9 cellular contexts compared by ENCODE assay signal in genomic region chr10:68082815-68083395, GRCh38. TPM values are rescaled to one million over a fixed set of nuclear protein-coding genes. Genes with fewer than 3 reads are reported as not detected.
DNase-seq lines count a peak whose midpoint lies in the region; ATAC-seq and TF ChIP-seq lines count a peak whose summit lies in the region.
"Had no signal": no experiment of that assay in that cellular context is flagged by ENCODE, and none has a peak within 500 bp of the region (broad histone marks: within the 10 kb centered on the region; RNA-seq: fewer than 3 reads in every experiment).

No MANE protein-coding gene starts in this region.

- DNase-seq in AG04450 (ENCODE audit: low read depth, low spot score) (no peak), ascending aorta (ENCODE audit: low spot score in 2 of 2) (no peak), kidney epithelial cell (ENCODE audit: low read depth) (no peak), NCI-H1436 treated with DMSO at 0.1 percent for 48 hours (lab: John Stamatoyannopoulos, UW) (no peak)
- DNase-seq in effector memory CD8-positive, alpha-beta T cell, result no peak
- DNase-seq: stimulated activated CD4-positive, alpha-beta T cell treated with anti-CD3 and anti-CD28 coated beads, Interleukin-2, amount 100 ng/mL, for 48 hours had no signal

- H3K27me3 Mint-ChIP-seq in effector memory CD8-positive, alpha-beta T cell, result no peaks in the 10 kb centered on the region

- peaks cover under 1 to 2% of the 10 kb centered on the region in 2 donors for H3K4me1 Mint-ChIP-seq in effector memory CD8-positive, alpha-beta T cell (ENCODE audit: low read depth in 2 of 2)

- no peak overlapping the region for H3K4me3 Mint-ChIP-seq in effector memory CD8-positive, alpha-beta T cell

- ATAC-seq in effector memory CD8-positive, alpha-beta T cell (replicated peaks), result no peak
- ATAC-seq in GM19328 (IDR thresholded peaks at IDR 0.05; ENCODE audit: unreplicated experiment), result no peak
- no peak for ATAC-seq in HG03571 (IDR thresholded peaks at IDR 0.05; ENCODE audit: unreplicated experiment)

- H3K36me3 Mint-ChIP-seq in effector memory CD8-positive, alpha-beta T cell (ENCODE audit: insufficient read depth), result no peaks in the 10 kb centered on the region

- POLR2A ChIA-PET in AG04450 (lab: Yijun Ruan, JAX) (interaction anchor here (0.5 kb wide), 1 partner anchor 111 kb away, joined by 3 read pairs; no protein-coding TSS in a partner anchor), HEK293 (lab: Yijun Ruan, JAX) (interaction anchor here (0.5 kb wide), 1 partner anchor 11 kb away, joined by 5 read pairs; no protein-coding TSS in a partner anchor)

- H3K27me3 ChIP-seq in AG04450 (ENCODE audit: control insufficient read depth, insufficient read depth, low read length) (no peaks in the 10 kb centered on the region), ascending aorta (no peaks in the 10 kb centered on the region), kidney epithelial cell (ENCODE audit: control insufficient read depth, insufficient read depth, low read length) (no peaks in the 10 kb centered on the region)

- H3K9me3 ChIP-seq in AG04450 (ENCODE audit: control insufficient read depth, insufficient read depth, low read length) (no peaks in the 10 kb centered on the region), HEK293 (ENCODE audit: control insufficient read depth, insufficient read depth, low read depth, low read length) (no peaks in the 10 kb centered on the region), ascending aorta (no peaks in the 10 kb centered on the region)

- intact Hi-C loops in ascending aorta (cut with DNase I), result loop anchor here (1.0 kb wide), 1 partner anchor 72 kb away; no protein-coding TSS in a partner anchor

- no peak overlapping the region for H3K4me3 ChIP-seq in AG04450 (ENCODE audit: low read depth, low read length)
- H3K4me3 ChIP-seq in HEK293 (ENCODE audit: low read depth, low read length), result no peak overlapping the region
- no peak overlapping the region for H3K4me3 ChIP-seq in ascending aorta
- H3K4me3 ChIP-seq in kidney epithelial cell (ENCODE audit: low read depth, low read length), result no peak overlapping the region

- H3K4me1 ChIP-seq in HEK293 (ENCODE audit: control insufficient read depth, insufficient read depth, low read length) (no peaks in the 10 kb centered on the region), ascending aorta (no peaks in the 10 kb centered on the region)

- TF ChIP-seq CTCF in AG04450 (IDR thresholded peaks at IDR 0.05; ENCODE audit: low read depth, low read length) (peak; percentile 62), HEK293 (tag by site-specific recombination; IDR thresholded peaks at IDR 0.05) (no peak), ascending aorta (IDR thresholded peaks at IDR 0.05) (peak; percentile 34 to 42 (median 40)), kidney epithelial cell (IDR thresholded peaks at IDR 0.05; ENCODE audit: insufficient read depth, low read length, poor library complexity, severe bottlenecking) (peak; percentile 30)

- H3K9me3 Mint-ChIP-seq in effector memory CD8-positive, alpha-beta T cell, result no peaks in the 10 kb centered on the region

- no peak overlapping the region for H3K27ac Mint-ChIP-seq in effector memory CD8-positive, alpha-beta T cell

- H3K36me3 ChIP-seq in HEK293 (ENCODE audit: control insufficient read depth in 2 of 2, insufficient read depth in 1 of 2, low read length in 2 of 2), result no peaks in the 10 kb centered on the region
- H3K36me3 ChIP-seq in ascending aorta, result no peaks in the 10 kb centered on the region
- no peaks in the 10 kb centered on the region for H3K36me3 ChIP-seq in kidney epithelial cell (ENCODE audit: control insufficient read depth, insufficient read depth, low read length)

- H3K27ac ChIP-seq in AG04450 (ENCODE audit: low read depth, low read length) (no peak overlapping the region), HEK293 (ENCODE audit: extremely low read depth, low read depth, low read length) (no peak overlapping the region), ascending aorta (no peak overlapping the region)

- CTCF ChIA-PET in AG04450 (lab: Charles Lee) (interaction anchor here (0.6 to 8.5 kb wide), 34 partner anchors 8 to 266 kb away, joined by 3 to 197 read pairs (median 4); partner anchors contain the start of genes MYPN and PBLD), HEK293 (lab: Yijun Ruan, JAX) (interaction anchor here (0.6 to 5.7 kb wide), 18 partner anchors 11 to 249 kb away, joined by 3 to 78 read pairs (median 3); no protein-coding TSS in a partner anchor)

TF ChIP-seq in HEK293, 187 proteins besides CTCF, POLR2A, EP300 and RAD21:
- TF ChIP-seq ZNF335 (tag by site-specific recombination; conservative IDR thresholded peaks at IDR 0.05), result peak; percentile 35; the same call in 1 of the 2 replicates
- no peak for TF ChIP-seq ZNF350 (tag by site-specific recombination; IDR thresholded peaks at IDR 0.05)
- TF ChIP-seq ZNF660 (tag by site-specific recombination; IDR thresholded peaks at IDR 0.05), result 0 out of 2 replicates have a peak, but pooled peaks have one; percentile 19
- TF ChIP-seq ZNF654 (tag by site-specific recombination; IDR thresholded peaks at IDR 0.05; ENCODE audit: low read depth), result peak; percentile 72
- TF ChIP-seq PRDM6 (tag by site-specific recombination; IDR thresholded peaks at IDR 0.05), result peak; percentile 23; the same call in 1 of the 2 replicates

RNA-seq across cellular contexts. Expression of gene HERC4, which starts 7.8 kb away (rescaled TPM):
- polyA plus RNA-seq in AG04450 (2011; rRNA removed), result 40.1 and 59.1 TPM in 2 replicates
- 36.0 and 59.3 TPM in 2 replicates for polyA minus RNA-seq in AG04450 (2011; rRNA and poly(A)+ RNA removed)
- total RNA-seq in ascending aorta, result 15.0 TPM
- total RNA-seq in kidney epithelial cell, result 28.5 and 29.1 TPM in 2 replicates

RNA-seq across cellular contexts. Expression of gene MYPN, which starts 26.4 kb away (rescaled TPM):
- 2.6 and 2.9 TPM in 2 replicates for polyA plus RNA-seq in AG04450 (2011; rRNA removed)
- 4.5 and 4.8 TPM in 2 replicates for polyA minus RNA-seq in AG04450 (2011; rRNA and poly(A)+ RNA removed)
- total RNA-seq in ascending aorta (not detected), kidney epithelial cell (0.04 TPM in 1 of 2 replicates, not detected in the other)
